ENCODE assay signal across 6 cellular contexts in the genomic region with DNA sequence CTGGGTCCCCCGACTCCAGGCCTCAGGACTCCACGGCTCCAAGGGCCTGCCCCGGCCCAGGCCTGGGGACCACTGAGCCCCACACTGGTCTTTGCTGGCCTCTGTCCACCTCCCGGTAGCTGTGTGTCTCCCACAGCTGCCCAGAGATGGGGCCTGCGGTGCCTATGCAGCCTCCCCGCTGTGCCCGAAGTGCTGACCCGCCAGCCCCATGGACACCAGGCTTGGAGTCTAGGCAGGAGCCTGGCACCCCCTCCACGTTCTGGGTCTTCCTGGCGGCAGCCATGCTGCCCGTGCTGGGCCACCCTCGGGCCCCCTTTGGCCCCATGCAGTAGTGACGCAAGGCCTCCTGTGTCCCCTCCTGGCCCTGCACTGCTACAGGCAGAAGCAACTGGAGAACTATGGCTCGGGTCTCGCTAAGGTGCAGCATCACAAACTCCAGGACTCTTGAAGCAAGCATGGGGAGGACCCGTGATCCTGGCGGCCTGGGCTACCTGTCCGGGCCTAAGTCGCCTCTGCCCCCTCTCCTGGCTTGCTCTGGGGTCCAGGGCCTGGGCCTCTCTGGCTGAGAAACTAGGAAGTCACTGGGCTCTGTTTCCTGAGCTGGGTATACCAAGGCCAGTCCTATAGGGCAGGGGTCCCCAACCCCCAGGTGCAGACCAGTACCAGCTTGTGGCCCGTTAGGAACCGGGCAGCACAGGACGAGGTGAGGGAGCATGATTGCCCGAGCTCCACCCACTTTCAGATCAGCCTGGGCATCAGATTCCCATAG. TPM values are rescaled to one million over a fixed set of nuclear protein-coding genes. Genes with fewer than 3 reads are reported as not detected.
A peak's percentile ranks its signal among the peaks of the same experiment; 100 is the strongest.
DNase-seq lines count a peak whose midpoint lies in the region; ATAC-seq, FAIRE-seq and TF ChIP-seq lines count a peak whose summit lies in the region.

No MANE protein-coding gene starts in this region.

- intact Hi-C loops in colonic mucosa (cut with DNase I), result no loop called here

- H3K9me3 ChIP-seq in BLaER1 treated with 17β-estradiol and CSF1 and Interleukin-3, amounts not matched to agents 10 nM and 100 nM (replicated peaks in 1 of 11), result no peaks in the 10 kb centered on the region
- no peaks in the 10 kb centered on the region for H3K9me3 ChIP-seq in colonic mucosa
- no peaks in the 10 kb centered on the region for H3K9me3 ChIP-seq in parathyroid adenoma (ENCODE audit: control insufficient read depth, low read length)

- H2AFZ ChIP-seq in parathyroid adenoma, result peak overlapping the region; percentile 90

- H3K27ac ChIP-seq in BLaER1 treated with 17β-estradiol and CSF1 and Interleukin-3, amounts not matched to agents 10 nM and 100 nM, result peak overlapping the region; percentile 89 to 98 (median 95)
- H3K27ac ChIP-seq in colonic mucosa (peak overlapping the region; percentile 95), parathyroid adenoma (peak overlapping the region; percentile 91)

- H3K36me3 ChIP-seq in BLaER1 treated with 17β-estradiol and CSF1 and Interleukin-3, amounts not matched to agents 10 nM and 100 nM, result peaks cover 26 to 31% (median 30%) of the 10 kb centered on the region in 11 experiments
- H3K36me3 ChIP-seq in colonic mucosa (peaks cover 6% of the 10 kb centered on the region), parathyroid adenoma (ENCODE audit: control insufficient read depth, insufficient read depth, low read length) (no peaks in the 10 kb centered on the region)

- H3K4me2 ChIP-seq in BLaER1 treated with 17β-estradiol and CSF1 and Interleukin-3, amounts not matched to agents 10 nM and 100 nM, result peak overlapping the region; percentile 95 to 100 (median 98)
- peak overlapping the region; percentile 93 for H3K4me2 ChIP-seq in parathyroid adenoma (ENCODE audit: low read length)

- no peaks in the 10 kb centered on the region for H3K27me3 ChIP-seq in BLaER1 treated with 17β-estradiol and CSF1 and Interleukin-3, amounts not matched to agents 10 nM and 100 nM
- no peaks in the 10 kb centered on the region for H3K27me3 ChIP-seq in colonic mucosa
- no peaks in the 10 kb centered on the region for H3K27me3 ChIP-seq in parathyroid adenoma (ENCODE audit: control insufficient read depth, insufficient read depth, low read length)

- H4K20me1 ChIP-seq in BLaER1 treated with 17β-estradiol and CSF1 and Interleukin-3, amounts not matched to agents 10 nM and 100 nM, result peaks cover 0 to 25% (median 0%) of the 10 kb centered on the region in 11 experiments; a peak in 4 of 22 replicates

- TF ChIP-seq CTCF in colonic mucosa (IDR thresholded peaks at IDR 0.05), result no peak
- TF ChIP-seq CTCF in parathyroid adenoma (IDR thresholded peaks at IDR 0.05), result no peak

- peaks cover 49 to 65% (median 56%) of the 10 kb centered on the region in 10 experiments for H3K4me1 ChIP-seq in BLaER1 treated with 17β-estradiol and CSF1 and Interleukin-3, amounts not matched to agents 10 nM and 100 nM
- no peaks in the 10 kb centered on the region for H3K4me1 ChIP-seq in colonic mucosa
- H3K4me1 ChIP-seq in parathyroid adenoma, result peaks cover 5% of the 10 kb centered on the region

- DNase-seq in colonic mucosa (no peak), SHP77 (lab: John Stamatoyannopoulos, UW) (no peak), urothelium cell line (ENCODE audit: low spot score) (no peak)

- peak overlapping the region; percentile 74 to 98 (median 89) for H3K4me3 ChIP-seq in BLaER1 treated with 17β-estradiol and CSF1 and Interleukin-3, amounts not matched to agents 10 nM and 100 nM
- H3K4me3 ChIP-seq in colonic mucosa, result peak overlapping the region; percentile 93
- peak overlapping the region; percentile 95 for H3K4me3 ChIP-seq in parathyroid adenoma (ENCODE audit: low read depth, low read length)

- H3K79me2 ChIP-seq in parathyroid adenoma, result no peaks in the 10 kb centered on the region

- H3K9ac ChIP-seq in BLaER1 treated with 17β-estradiol and CSF1 and Interleukin-3, amounts not matched to agents 10 nM and 100 nM, result peak overlapping the region; percentile 89 to 98 (median 97)
- peak overlapping the region; percentile 91 to 99 for H3K9ac ChIP-seq in colonic mucosa (ENCODE audit: low read depth in 2 of 2, low read length in 2 of 2)
- H3K9ac ChIP-seq in parathyroid adenoma, result peak overlapping the region; percentile 98

- peak; percentile 15 for ATAC-seq in HG03135 (IDR thresholded peaks at IDR 0.05; ENCODE audit: unreplicated experiment)

- FAIRE-seq in urothelium cell line (lab: Jason Lieb, UNC), result no peak

RNA-seq across cellular contexts. Expression of gene MYL5, which starts 0.9 kb away (rescaled TPM):
- 10 to 100 TPM; 17.3 to 53.6 TPM for total RNA-seq in colonic mucosa

RNA-seq across cellular contexts. Expression of gene ATP5ME, which starts 1.1 kb away (rescaled TPM):
- total RNA-seq in colonic mucosa, result 100 to 1,000 TPM; 416 to 553 TPM

RNA-seq across cellular contexts. Expression of gene SLC49A3, which starts 13.7 kb away (rescaled TPM):
- 1 to 10 TPM; 7.1 to 8.4 TPM for total RNA-seq in colonic mucosa

RNA-seq across cellular contexts. Expression of gene PCGF3, which starts 30.4 kb away (rescaled TPM):
- 10 to 100 TPM; 50.8 to 53.2 TPM for total RNA-seq in colonic mucosa

RNA-seq across cellular contexts. Expression of gene PDE6B, which starts 49.8 kb away (rescaled TPM):
- total RNA-seq in colonic mucosa, result 1 to 10 TPM; 1.2 to 2.3 TPM
